ENCODE assay signal across 16 cellular contexts in genomic region chr1:183200451-183200850, GRCh38. TPM values are rescaled to one million over a fixed set of nuclear protein-coding genes. Genes with fewer than 3 reads are reported as not detected.
"Had no signal": no experiment of that assay in that cellular context is flagged by ENCODE, and none has a peak within 500 bp of the region (broad histone marks: within the 10 kb centered on the region; RNA-seq: fewer than 3 reads in every experiment).

No MANE protein-coding gene starts in this region.

- H3K9me3 Mint-ChIP-seq: activated T-helper 17 cell treated with anti-CD3 and anti-CD28 coated beads, Interleukin-2, amount 50 U/mL, for 72 hours; dendritic cell treated with granulocyte-macrophage colony-stimulating factor and Interleukin-4, amounts not matched to agents 40 ng/mL and 50 ng/mL, for 4 days; effector memory CD8-positive, alpha-beta T cell; neural crest cell; stimulated activated memory B cell treated with anti-CD40 and anti-IgM and Interleukin-4, amounts not matched to agents 10 μg/mL and 1 μg/mL and 100 μg/mL, for 72 hours had no signal

- H3K4me3 Mint-ChIP-seq: activated T-helper 17 cell treated with anti-CD3 and anti-CD28 coated beads, Interleukin-2, amount 50 U/mL, for 72 hours; dendritic cell treated with granulocyte-macrophage colony-stimulating factor and Interleukin-4, amounts not matched to agents 40 ng/mL and 50 ng/mL, for 4 days; effector memory CD8-positive, alpha-beta T cell; neural crest cell; stimulated activated memory B cell treated with anti-CD40 and anti-IgM and Interleukin-4, amounts not matched to agents 10 μg/mL and 1 μg/mL and 100 μg/mL, for 72 hours had no signal

- H3K27me3 ChIP-seq: pancreas, tibial nerve, vagina had no signal

- H3K9me3 ChIP-seq: pancreas, tibial nerve, vagina had no signal

- H3K27ac Mint-ChIP-seq: activated T-helper 17 cell treated with anti-CD3 and anti-CD28 coated beads, Interleukin-2, amount 50 U/mL, for 72 hours; dendritic cell treated with granulocyte-macrophage colony-stimulating factor and Interleukin-4, amounts not matched to agents 40 ng/mL and 50 ng/mL, for 4 days; effector memory CD8-positive, alpha-beta T cell; stimulated activated memory B cell treated with anti-CD40 and anti-IgM and Interleukin-4, amounts not matched to agents 10 μg/mL and 1 μg/mL and 100 μg/mL, for 72 hours had no signal

- DNase-seq: activated CD4-positive, alpha-beta T cell treated with anti-CD3 and anti-CD28 coated beads, Interleukin-2, amount 50 U/mL, for 1 hour; activated naive CD4-positive, alpha-beta T cell treated with Interleukin-2 at 50 U/mL for 16 hours; activated T-cell treated with anti-CD3 and anti-CD28 coated beads for 4 hours; anterior cingulate cortex; effector memory CD8-positive, alpha-beta T cell; foreskin fibroblast; kidney glomerular epithelial cell; midbrain; pancreas had no signal

- H3K36me3 Mint-ChIP-seq: stimulated activated memory B cell treated with anti-CD40 and anti-IgM and Interleukin-4, amounts not matched to agents 10 μg/mL and 1 μg/mL and 100 μg/mL, for 72 hours had no signal

- H3K36me3 ChIP-seq: pancreas, tibial nerve, vagina had no signal

- H3K27ac ChIP-seq: pancreas, vagina had no signal

- H3K4me3 ChIP-seq: pancreas, tibial nerve, vagina had no signal

- ATAC-seq: activated CD4-positive, CD25-positive, alpha-beta regulatory T cell treated with anti-CD3 and anti-CD28 coated beads, Interleukin-2, amount 50 U/mL, for 24 hours; activated T-helper 17 cell treated with anti-CD3 and anti-CD28 coated beads, Interleukin-2, amount 50 U/mL, for 72 hours; effector memory CD8-positive, alpha-beta T cell; pancreas; stimulated activated memory B cell treated with anti-CD40 and anti-IgM and Interleukin-4, amounts not matched to agents 10 μg/mL and 1 μg/mL and 100 μg/mL, for 72 hours had no signal

- H3K4me1 ChIP-seq: pancreas, tibial nerve had no signal

- H3K4me1 Mint-ChIP-seq: activated T-helper 17 cell treated with anti-CD3 and anti-CD28 coated beads, Interleukin-2, amount 50 U/mL, for 72 hours; stimulated activated memory B cell treated with anti-CD40 and anti-IgM and Interleukin-4, amounts not matched to agents 10 μg/mL and 1 μg/mL and 100 μg/mL, for 72 hours had no signal

RNA-seq across cellular contexts. Expression of gene LAMC2, which starts 14.4 kb away (rescaled TPM):
- total RNA-seq: neural crest cell had no signal
